Comparison of ENCODE assay signal across 6 cellular contexts in the genomic region with DNA sequence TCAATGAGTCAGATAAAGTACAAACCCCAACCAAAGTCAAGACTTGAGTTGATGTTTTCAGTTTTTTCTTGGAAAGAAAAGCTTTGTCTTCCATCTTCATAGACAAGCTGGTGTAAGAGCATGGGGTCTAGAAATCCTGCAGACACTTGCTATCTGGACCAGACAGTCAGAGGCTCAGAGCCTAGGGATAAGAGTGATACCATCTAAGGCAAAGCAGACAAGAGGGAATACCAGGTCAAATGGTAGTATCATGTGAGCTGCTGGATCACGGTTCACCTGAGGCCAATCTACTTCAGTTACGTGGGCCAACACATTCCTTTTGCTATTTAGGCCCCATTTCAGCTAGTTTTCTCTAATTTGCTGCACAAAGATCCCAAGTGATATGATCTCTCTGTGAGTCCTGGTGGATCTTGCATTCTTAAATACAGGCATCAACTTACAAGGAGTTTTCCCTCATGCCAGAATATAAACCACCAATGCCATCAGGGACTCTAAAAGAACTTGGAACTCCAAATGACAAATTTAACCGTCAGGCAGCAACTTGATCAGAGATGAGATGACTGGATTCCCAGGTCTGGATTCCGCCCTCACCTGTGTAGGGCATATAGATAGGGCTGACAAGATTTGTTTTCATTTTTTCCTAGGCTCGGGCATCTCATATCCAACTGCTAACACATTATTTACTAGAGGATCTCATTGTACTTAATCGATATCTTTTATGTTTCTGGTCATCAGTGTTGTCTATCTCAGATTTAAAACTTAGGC.
A peak's percentile ranks its signal among the peaks of the same experiment; 100 is the strongest.
DNase-seq lines count a peak whose midpoint lies in the region; ATAC-seq, FAIRE-seq and TF ChIP-seq lines count a peak whose summit lies in the region.
"Not testable (repeated sequence)": the region's sequence is repeated elsewhere in the genome, so short reads cannot be mapped to it uniquely, and the experiment has no call there.

No MANE protein-coding gene starts in this region.

- H3K79me2 ChIP-seq in K562 (ENCODE audit: control insufficient read depth, insufficient read depth, low read length); osteoblast (ENCODE audit: insufficient read depth, low read length): not testable (repeated sequence)

- POLR2A ChIA-PET in K562 (lab: Yijun Ruan, JAX), result not testable (repeated sequence)

- H3K9me3 ChIP-seq in WERI-Rb-1 (ENCODE audit: severe bottlenecking); K562 (replicated peaks; ENCODE audit: control insufficient read depth, insufficient read depth, low read depth, low read length); osteoblast (ENCODE audit: low read depth, low read length); psoas muscle: not testable (repeated sequence)

- H3K4me1 ChIP-seq in K562 (replicated peaks in 1 of 2; ENCODE audit: control insufficient read depth in 2 of 2, insufficient read depth in 2 of 2, low read length in 2 of 2); osteoblast (ENCODE audit: insufficient read depth, low read length); psoas muscle: not testable (repeated sequence)

- TF ChIP-seq EP300 in K562 (IDR thresholded peaks at IDR 0.05; ENCODE audit: low read length), result not testable (repeated sequence)

- not testable (repeated sequence) for TF ChIP-seq CTCF in WERI-Rb-1 (IDR thresholded peaks at IDR 0.05; ENCODE audit: low read depth, low read length); K562 (IDR thresholded peaks at IDR 0.05 in 2 of 3, conservative IDR thresholded peaks at IDR 0.05 in 1 of 3; ENCODE audit: insufficient read depth in 2 of 3, low read depth in 1 of 3, low read length in 3 of 3); osteoblast (IDR thresholded peaks at IDR 0.05; ENCODE audit: extremely low read depth, low read depth, low read length); psoas muscle (IDR thresholded peaks at IDR 0.05)

- ATAC-seq in K562, result not testable (repeated sequence)
- ATAC-seq in psoas muscle, result peak; percentile 30 to 70 (median 51)
- peak; percentile 13 for ATAC-seq in stimulated activated effector memory CD8-positive, alpha-beta T cell treated with anti-CD3 and anti-CD28 coated beads, Interleukin-12 subunit alpha, Interleukin-12 subunit beta, amount 100 ng/mL, for 72 hours

- intact Hi-C loops in K562 (cut with micrococcal nuclease); psoas muscle (cut with DNase I): not testable (repeated sequence)

- not testable (repeated sequence) for FAIRE-seq in K562 (lab: Jason Lieb, UNC)

- not testable (repeated sequence) for H3K4me3 Mint-ChIP-seq in stimulated activated effector memory CD8-positive, alpha-beta T cell treated with anti-CD3 and anti-CD28 coated beads, Interleukin-12 subunit alpha, Interleukin-12 subunit beta, amount 100 ng/mL, for 72 hours

- DNase-seq in WERI-Rb-1 (peak; percentile 14), islet precursor cell (peak; percentile 54), osteoblast (ENCODE audit: insufficient read length, low spot score, missing footprints) (peak; percentile 9)
- DNase-seq in K562 (ENCODE audit: extremely low read depth in 1 of 4, low spot score in 3 of 4); psoas muscle; stimulated activated effector memory CD8-positive, alpha-beta T cell treated with anti-CD3 and anti-CD28 coated beads, Interleukin-12 subunit alpha, Interleukin-12 subunit beta, amount 100 ng/mL, for 72 hours (ENCODE audit: low spot score in 2 of 2): not testable (repeated sequence)

- not testable (repeated sequence) for H3K36me3 Mint-ChIP-seq in stimulated activated effector memory CD8-positive, alpha-beta T cell treated with anti-CD3 and anti-CD28 coated beads, Interleukin-12 subunit alpha, Interleukin-12 subunit beta, amount 100 ng/mL, for 72 hours

- H3K4me1 Mint-ChIP-seq in stimulated activated effector memory CD8-positive, alpha-beta T cell treated with anti-CD3 and anti-CD28 coated beads, Interleukin-12 subunit alpha, Interleukin-12 subunit beta, amount 100 ng/mL, for 72 hours, result not testable (repeated sequence)

- not testable (repeated sequence) for TF ChIP-seq RAD21 in K562 (CRISPR knock-in tag; conservative IDR thresholded peaks at IDR 0.05 in 1 of 2, IDR thresholded peaks at IDR 0.05 in 1 of 2)

- H4K20me1 ChIP-seq in K562 (replicated peaks; ENCODE audit: control insufficient read depth, insufficient read depth, low read length); osteoblast (ENCODE audit: insufficient read depth, low read length): not testable (repeated sequence)

- not testable (repeated sequence) for H3K36me3 ChIP-seq in WERI-Rb-1; K562 (ENCODE audit: control insufficient read depth, insufficient read depth, low read length); osteoblast (ENCODE audit: insufficient read depth, low read length)
- H3K36me3 ChIP-seq in psoas muscle (ENCODE audit: insufficient read depth in 1 of 2, low read depth in 1 of 2), result peaks cover 0 to 10% of the 10 kb centered on the region in 2 donors

- not testable (repeated sequence) for H3K9me3 Mint-ChIP-seq in stimulated activated effector memory CD8-positive, alpha-beta T cell treated with anti-CD3 and anti-CD28 coated beads, Interleukin-12 subunit alpha, Interleukin-12 subunit beta, amount 100 ng/mL, for 72 hours

- in situ Hi-C loops in K562 (cut with MboI), result not testable (repeated sequence)

- not testable (repeated sequence) for H3K9ac ChIP-seq in K562 (ENCODE audit: insufficient read depth in 1 of 2, low read depth in 2 of 2, low read length in 2 of 2)

- not testable (repeated sequence) for H3K4me3 ChIP-seq in WERI-Rb-1 (ENCODE audit: low read depth, low read length); K562; osteoblast (ENCODE audit: insufficient read depth, low read length); psoas muscle

- not testable (repeated sequence) for H3K27ac Mint-ChIP-seq in stimulated activated effector memory CD8-positive, alpha-beta T cell treated with anti-CD3 and anti-CD28 coated beads, Interleukin-12 subunit alpha, Interleukin-12 subunit beta, amount 100 ng/mL, for 72 hours

- not testable (repeated sequence) for H3K27me3 ChIP-seq in WERI-Rb-1 (ENCODE audit: insufficient read depth, low read depth, severe bottlenecking); K562 (ENCODE audit: control insufficient read depth in 2 of 2, insufficient read depth in 2 of 2, low read length in 2 of 2); osteoblast (ENCODE audit: insufficient read depth, low read length); psoas muscle (ENCODE audit: insufficient read depth in 3 of 3, low read length in 2 of 3)

- not testable (repeated sequence) for BruUV-seq in K562 (replicated peaks; lab: Mats Ljungman, UMichigan)

- not testable (repeated sequence) for TF ChIP-seq POLR2A in K562 (conservative IDR thresholded peaks at IDR 0.05)

- H3K9me1 ChIP-seq in K562 (ENCODE audit: control insufficient read depth, insufficient read depth, low read length), result not testable (repeated sequence)

- CTCF ChIA-PET in K562 (lab: Yijun Ruan, JAX; ENCODE audit: low intra/inter-chr PET ratio), result not testable (repeated sequence)

- H3K27ac ChIP-seq in WERI-Rb-1; K562 (ENCODE audit: extremely low read depth, low read depth, low read length); osteoblast (ENCODE audit: low read depth, low read length); psoas muscle: not testable (repeated sequence)

- H2AFZ ChIP-seq in K562 (ENCODE audit: low read depth, low read length); osteoblast (ENCODE audit: low read length): not testable (repeated sequence)

- 40% methylated on average over 6 of the region's 6 CpGs for WGBS in K562 (ENCODE audit: insufficient coverage, low coverage, missing lambda C conversion rate)
- WGBS in psoas muscle, 3 donors, result 49 to 73% (median 64%) methylated on average over 6 of the region's 6 CpGs

- not testable (repeated sequence) for H3K4me2 ChIP-seq in K562 (ENCODE audit: insufficient read depth, low read length); osteoblast (ENCODE audit: insufficient read depth, low read length)

TF ChIP-seq in K562, 482 proteins besides CTCF, POLR2A, EP300 and RAD21:
- TF ChIP-seq SMAD4 (CRISPR knock-in tag; conservative IDR thresholded peaks at IDR 0.05), result peak; percentile 60; the same call in 1 of the 2 replicates
TF ChIP-seq in K562: peak in this region for 1; not testable (repeated sequence) for 481.
